8 cellular contexts compared by ENCODE assay signal in genomic region chr22:42443240-42444059, GRCh38. TPM values are rescaled to one million over a fixed set of nuclear protein-coding genes. Genes with fewer than 3 reads are reported as not detected.
DNase-seq lines count a peak whose midpoint lies in the region; ATAC-seq and TF ChIP-seq lines count a peak whose summit lies in the region.

No MANE protein-coding gene starts in this region.

- H3K36me3 Mint-ChIP-seq in Calu3 (ENCODE audit: insufficient read depth, unreplicated experiment), result peaks cover 11% of the 10 kb centered on the region
- H3K36me3 Mint-ChIP-seq in endodermal cell (ENCODE audit: low read depth), result no peaks in the 10 kb centered on the region

- H3K4me3 Mint-ChIP-seq in Calu3 (ENCODE audit: low read depth, unreplicated experiment), result peak overlapping the region; percentile 61
- H3K4me3 Mint-ChIP-seq in endodermal cell, result peak overlapping the region; percentile 51

- H3K27ac ChIP-seq in Panc1 (ENCODE audit: low read length) (no peak overlapping the region), endodermal cell (ENCODE audit: low read depth, low read length) (no peak overlapping the region), parathyroid adenoma (peak overlapping the region; percentile 77)

- H3K4me1 Mint-ChIP-seq in Calu3 (ENCODE audit: low read depth, unreplicated experiment), result peaks cover 36% of the 10 kb centered on the region
- H3K4me1 Mint-ChIP-seq in endodermal cell, result peaks cover 22% of the 10 kb centered on the region

- TF ChIP-seq CTCF in Calu3 (IDR thresholded peaks at IDR 0.05; ENCODE audit: unreplicated experiment), result no peak
- TF ChIP-seq CTCF in Panc1 (IDR thresholded peaks at IDR 0.05), result no peak
- TF ChIP-seq CTCF in endodermal cell (conservative IDR thresholded peaks at IDR 0.05), result no peak
- TF ChIP-seq CTCF in parathyroid adenoma (IDR thresholded peaks at IDR 0.05), result no peak

- DNase-seq in Calu3 (no peak), Panc1 (ENCODE audit: low read depth, low spot score) (no peak), endodermal cell (no peak), activated gamma-delta T cell treated with Interleukin-2 at 50 U/mL for 16 hours (no peak), NCI-H1694 treated with DMSO at 0.1 percent for 48 hours (lab: John Stamatoyannopoulos, UW) (no peak)

- H3K9me3 ChIP-seq in Panc1 (ENCODE audit: control insufficient read depth, insufficient read depth, low read depth, low read length) (no peaks in the 10 kb centered on the region), endodermal cell (ENCODE audit: control insufficient read depth, low read length) (no peaks in the 10 kb centered on the region), parathyroid adenoma (ENCODE audit: control insufficient read depth, low read length) (no peaks in the 10 kb centered on the region)

- POLR2A ChIA-PET in Panc1 (lab: Charles Lee), result no interaction called here

- no peaks in the 10 kb centered on the region for H3K27me3 ChIP-seq in Panc1 (ENCODE audit: control insufficient read depth, insufficient read depth, low read length)
- H3K27me3 ChIP-seq in endodermal cell (ENCODE audit: control insufficient read depth, insufficient read depth, low read length, poor library complexity, severe bottlenecking), result no peaks in the 10 kb centered on the region
- no peaks in the 10 kb centered on the region for H3K27me3 ChIP-seq in parathyroid adenoma (ENCODE audit: control insufficient read depth, insufficient read depth, low read length)

- no peaks in the 10 kb centered on the region for H3K36me3 ChIP-seq in Panc1 (ENCODE audit: control insufficient read depth, insufficient read depth, low read length)
- no peaks in the 10 kb centered on the region for H3K36me3 ChIP-seq in endodermal cell (ENCODE audit: control insufficient read depth, insufficient read depth, low read length)
- no peaks in the 10 kb centered on the region for H3K36me3 ChIP-seq in parathyroid adenoma (ENCODE audit: control insufficient read depth, insufficient read depth, low read length)

- H3K27me3 Mint-ChIP-seq in Calu3 (ENCODE audit: unreplicated experiment) (no peaks in the 10 kb centered on the region), endodermal cell (ENCODE audit: insufficient read depth) (peaks cover 21% of the 10 kb centered on the region)

- H3K9ac ChIP-seq in endodermal cell (ENCODE audit: extremely low read depth, low read length, poor library complexity, severe bottlenecking) (no peak overlapping the region), parathyroid adenoma (no peak overlapping the region)

- no peaks in the 10 kb centered on the region for H3K79me2 ChIP-seq in parathyroid adenoma

- no TSS peak for BruUV-seq in Calu3 (replicated peaks; lab: Mats Ljungman, UMichigan)
- BruUV-seq in Panc1 (replicated peaks; lab: Mats Ljungman, UMichigan), result no TSS peak

- H3K4me3 ChIP-seq in Panc1 (ENCODE audit: low read depth in 2 of 2, low read length in 2 of 2) (peak overlapping the region in 1 of 2 experiments; percentile 46; a peak in 3 of 4 replicates), endodermal cell (ENCODE audit: low read length) (no peak overlapping the region), parathyroid adenoma (ENCODE audit: low read depth, low read length) (peak overlapping the region; percentile 36)

- peaks cover 23% of the 10 kb centered on the region for H3K4me1 ChIP-seq in Panc1 (ENCODE audit: control insufficient read depth, insufficient read depth, low read length)
- H3K4me1 ChIP-seq in endodermal cell (ENCODE audit: control insufficient read depth, insufficient read depth, low read length), result peaks cover 10% of the 10 kb centered on the region
- H3K4me1 ChIP-seq in parathyroid adenoma, result peaks cover 10% of the 10 kb centered on the region

- no peaks in the 10 kb centered on the region for H3K9me3 Mint-ChIP-seq in Calu3 (ENCODE audit: low read depth, unreplicated experiment)
- H3K9me3 Mint-ChIP-seq in endodermal cell, result no peaks in the 10 kb centered on the region

- intact Hi-C loops in Calu3 (cut with micrococcal nuclease; ENCODE audit: unreplicated experiment), result loop anchor here (1.0 kb wide), 1 partner anchor 274 kb away; no protein-coding TSS in a partner anchor
- intact Hi-C loops in Panc1 (cut with micrococcal nuclease; ENCODE audit: unreplicated experiment), result no loop called here

- CTCF ChIA-PET in Calu3 (lab: Charles Lee), result interaction anchor here (0.6 to 1.7 kb wide), 9 partner anchors 21 to 353 kb away, joined by 3 to 15 read pairs (median 3); partner anchors contain the start of gene NDUFA6
- CTCF ChIA-PET in Panc1 (lab: Charles Lee), result interaction anchor here (0.7 to 2.4 kb wide), 3 partner anchors 10 to 352 kb away, joined by 3 to 12 read pairs (median 4); partner anchors contain the start of gene NDUFA6

- in situ Hi-C loops in Panc1 (cut with HindIII; ENCODE audit: low pct_unique_long_range_greater_than_20kb, low sequenced_read_pairs), result no loop called here

- no peak overlapping the region for H3K27ac Mint-ChIP-seq in Calu3 (ENCODE audit: unreplicated experiment)
- no peak overlapping the region for H3K27ac Mint-ChIP-seq in endodermal cell

- H3K4me2 ChIP-seq in parathyroid adenoma (ENCODE audit: low read length), result peak overlapping the region; percentile 65

- H2AFZ ChIP-seq in parathyroid adenoma, result peak overlapping the region; percentile 93

- WGBS in endodermal cell (ENCODE audit: insufficient coverage in 1 of 2, insufficient read length in 1 of 2), 2 experiments, result 71 to 100% methylated on average over 1 to 6 of the region's 6 CpGs

- ATAC-seq in Panc1 (peak; percentile 35), GM18909 (IDR thresholded peaks at IDR 0.05; ENCODE audit: poor library complexity, unreplicated experiment) (no peak), HG03095 (IDR thresholded peaks at IDR 0.05; ENCODE audit: unreplicated experiment) (no peak)

RNA-seq across cellular contexts. Expression of gene NFAM1, which starts 11.2 kb away (rescaled TPM):
- total RNA-seq in Calu3 (2022), result 0.39 and 0.50 TPM in 2 replicates
- 0.41 TPM for total RNA-seq in Panc1 (2021; ENCODE audit: unreplicated experiment)
- polyA plus RNA-seq in Panc1 (2012; ENCODE audit: insufficient read length), result 0.47 TPM
- 1 to 10 TPM in 1 of 2 donors, under 1 TPM in 1; 0.92 to 1.1 TPM for total RNA-seq in endodermal cell
- polyA plus RNA-seq in endodermal cell (2013, experiment 1 of 2), result 0.32 TPM
- 0.25 TPM for polyA plus RNA-seq in endodermal cell (2013, experiment 2 of 2)
